In genomic region chrX:153460826-153461225, GRCh38 we compare ENCODE assay signal across 8 cellular contexts. TPM values are rescaled to one million over a fixed set of nuclear protein-coding genes. Genes with fewer than 3 reads are reported as not detected.
A peak's percentile ranks its signal among the peaks of the same experiment; 100 is the strongest.
DNase-seq lines count a peak whose midpoint lies in the region; ATAC-seq, FAIRE-seq and TF ChIP-seq lines count a peak whose summit lies in the region.

No MANE protein-coding gene starts in this region.

- H3K9me1 ChIP-seq in endothelial cell of umbilical vein (replicated peaks; ENCODE audit: control insufficient read depth, extremely low read depth, insufficient read depth, low read length): no peaks in the 10 kb centered on the region

- H3K4me1 ChIP-seq in endothelial cell of umbilical vein (ENCODE audit: control insufficient read depth, extremely low read depth, insufficient read depth, low read length): peaks cover 5% of the 10 kb centered on the region

- no peak overlapping the region for H3K4me2 ChIP-seq in endothelial cell of umbilical vein (ENCODE audit: insufficient read depth, low read length)

- no peak for TF ChIP-seq POLR2A in endothelial cell of umbilical vein (IDR thresholded peaks at IDR 0.05; ENCODE audit: low read depth, low read length)

- no peaks in the 10 kb centered on the region for H3K9me3 Mint-ChIP-seq in neural crest cell

- H3K4me1 Mint-ChIP-seq in neural crest cell: no peaks in the 10 kb centered on the region

- no peaks in the 10 kb centered on the region for H3K9me3 ChIP-seq in endothelial cell of umbilical vein (replicated peaks; ENCODE audit: control insufficient read depth, insufficient read depth, low read length)

- CTCF ChIA-PET in endothelial cell of umbilical vein (lab: Charles Lee): interaction anchor here (0.5 to 2.9 kb wide), 31 partner anchors 9 to 519 kb away, joined by 3 to 55 read pairs (median 5); partner anchors contain the start of genes BGN, CCNQ, HAUS7 and TREX2

- intact Hi-C loops in endothelial cell of umbilical vein (cut with micrococcal nuclease): loop anchor here (1.0 kb wide), 2 partner anchors 46 to 429 kb away; no protein-coding TSS in a partner anchor

- FAIRE-seq in endothelial cell of umbilical vein (lab: Jason Lieb, UNC): peak; percentile 93

- H3K36me3 ChIP-seq in endothelial cell of umbilical vein (ENCODE audit: control insufficient read depth in 2 of 2, extremely low read depth in 1 of 2, insufficient read depth in 2 of 2, low read length in 2 of 2): peaks cover 0 to 3% of the 10 kb centered on the region in 2 experiments

- no peaks in the 10 kb centered on the region for H3K79me2 ChIP-seq in endothelial cell of umbilical vein (ENCODE audit: control insufficient read depth, insufficient read depth, low read length)

- BruUV-seq in endothelial cell of umbilical vein (replicated peaks; lab: Mats Ljungman, UMichigan): no TSS peak

- peak; percentile 18 for DNase-seq in NCI-H2196 (lab: John Stamatoyannopoulos, UW; ENCODE audit: unreplicated experiment)
- DNase-seq in NCI-H2196 treated with DMSO at 0.1 percent for 48 hours (lab: John Stamatoyannopoulos, UW; ENCODE audit: unreplicated experiment): no peak
- peak; percentile 25 for DNase-seq in MV-4-11 (lab: John Stamatoyannopoulos, UW)
- DNase-seq in activated CD4-positive, alpha-beta T cell treated with anti-CD3 and anti-CD28 coated beads for 4 hours: peak; percentile 37 to 48
- peak; percentile 47 for DNase-seq in endothelial cell of umbilical vein (ENCODE audit: low read depth, low spot score)
- peak; percentile 61 for DNase-seq in neural crest cell (ENCODE audit: low read depth, low spot score)
- DNase-seq in T1000 (lab: John Stamatoyannopoulos, UW): no peak

- no peak overlapping the region for H3K9ac ChIP-seq in endothelial cell of umbilical vein (replicated peaks; ENCODE audit: extremely low read depth, insufficient read depth, low read length)

- H4K20me1 ChIP-seq in endothelial cell of umbilical vein (replicated peaks; ENCODE audit: control insufficient read depth, extremely low read depth, insufficient read depth, low read length): no peaks in the 10 kb centered on the region

- no peak overlapping the region for H3K4me3 ChIP-seq in endothelial cell of umbilical vein (replicated peaks in 1 of 3; ENCODE audit: insufficient read depth in 1 of 3, low read depth in 1 of 3, low read length in 3 of 3)

- no peaks in the 10 kb centered on the region for H3K27me3 Mint-ChIP-seq in neural crest cell (ENCODE audit: low read depth)

- no peaks in the 10 kb centered on the region for H3K27me3 ChIP-seq in endothelial cell of umbilical vein (ENCODE audit: control insufficient read depth in 2 of 2, insufficient read depth in 2 of 2, low read length in 2 of 2)

- H3K36me3 Mint-ChIP-seq in neural crest cell (ENCODE audit: low read depth): peaks cover 7% of the 10 kb centered on the region

- POLR2A ChIA-PET in endothelial cell of umbilical vein (lab: Charles Lee): interaction anchor here (1.0 kb wide), 1 partner anchor 50 kb away, joined by 3 read pairs; no protein-coding TSS in a partner anchor

- peak; percentile 60 to 65 for TF ChIP-seq CTCF in endothelial cell of umbilical vein (IDR thresholded peaks at IDR 0.05; ENCODE audit: extremely low read depth in 1 of 2, insufficient read depth in 1 of 2, low read depth in 1 of 2, low read length in 2 of 2)
- TF ChIP-seq CTCF in neural crest cell (conservative IDR thresholded peaks at IDR 0.05): peak; percentile 71

- H3K27ac ChIP-seq in endothelial cell of umbilical vein (ENCODE audit: insufficient read depth, low read depth, low read length): peak overlapping the region; percentile 58

- H3K4me3 Mint-ChIP-seq in neural crest cell: peak overlapping the region; percentile 48

- no peak for ATAC-seq in HG02870 (IDR thresholded peaks at IDR 0.05; ENCODE audit: unreplicated experiment)

- no peak overlapping the region for H2AFZ ChIP-seq in endothelial cell of umbilical vein (ENCODE audit: low read depth, low read length)

- H3K27ac Mint-ChIP-seq in neural crest cell (ENCODE audit: unreplicated experiment): no peak overlapping the region

- dilution Hi-C loops in endothelial cell of umbilical vein (cut with MboI; ENCODE audit: extremely low pct_ligation_motif_present, low sequenced_read_pairs): no loop called here

TF ChIP-seq in endothelial cell of umbilical vein, 7 proteins besides CTCF, POLR2A, EP300 and RAD21:
- TF ChIP-seq GATA2 (IDR thresholded peaks at IDR 0.05; ENCODE audit: insufficient read depth, insufficient read length, low read depth, low read length) (no peak), JUN (IDR thresholded peaks at IDR 0.05; ENCODE audit: borderline replicate concordance, insufficient read depth, insufficient read length, low read depth) (no peak), MYC (IDR thresholded peaks at IDR 0.05; ENCODE audit: low read depth, low read length) (no peak)

RNA-seq across cellular contexts. Expression of gene HAUS7, which starts 9.6 kb away (rescaled TPM):
- 30.6 and 46.4 TPM in 2 replicates for total RNA-seq in endothelial cell of umbilical vein
- 31.0 and 33.4 TPM in 2 replicates for polyA plus RNA-seq in endothelial cell of umbilical vein
- polyA plus RNA-seq in endothelial cell of umbilical vein (2011; cell fraction: cytosol; rRNA removed): 28.1 and 34.5 TPM in 2 replicates
- polyA plus RNA-seq in endothelial cell of umbilical vein (2011; cell fraction: nucleus; rRNA removed): 76.6 and 103 TPM in 2 replicates
- polyA plus RNA-seq in endothelial cell of umbilical vein (2012): 23.4 and 27.4 TPM in 2 replicates
- 16.4 and 29.5 TPM in 2 replicates for polyA minus RNA-seq in endothelial cell of umbilical vein
- 34.5 TPM for polyA minus RNA-seq in endothelial cell of umbilical vein (2011; cell fraction: cytosol; rRNA and poly(A)+ RNA removed)
- 10.4 and 11.6 TPM in 2 replicates for polyA minus RNA-seq in endothelial cell of umbilical vein (2011; cell fraction: nucleus; rRNA and poly(A)+ RNA removed)
- 51.8 and 58.8 TPM in 2 replicates for total RNA-seq in neural crest cell

RNA-seq across cellular contexts. Expression of gene TREX2, which starts 15.0 kb away (rescaled TPM):
- total RNA-seq in endothelial cell of umbilical vein: 0.82 and 1.9 TPM in 2 replicates
- 0.99 and 1.9 TPM in 2 replicates for polyA plus RNA-seq in endothelial cell of umbilical vein
- polyA plus RNA-seq in endothelial cell of umbilical vein (2011; cell fraction: cytosol; rRNA removed): 0.09 and 0.23 TPM in 2 replicates
- 3.0 TPM in 2 replicates for polyA plus RNA-seq in endothelial cell of umbilical vein (2011; cell fraction: nucleus; rRNA removed)
- polyA plus RNA-seq in endothelial cell of umbilical vein (2012): 0.25 TPM in 1 of 2 replicates, not detected in the other
- polyA minus RNA-seq in endothelial cell of umbilical vein: 0.32 and 0.36 TPM in 2 replicates
- polyA minus RNA-seq in endothelial cell of umbilical vein (2011; cell fraction: cytosol; rRNA and poly(A)+ RNA removed): not detected
- 0.63 and 0.96 TPM in 2 replicates for polyA minus RNA-seq in endothelial cell of umbilical vein (2011; cell fraction: nucleus; rRNA and poly(A)+ RNA removed)
- total RNA-seq in neural crest cell: 0.77 and 1.6 TPM in 2 replicates

RNA-seq across cellular contexts. Expression of gene BGN, which starts 34.0 kb away (rescaled TPM):
- total RNA-seq in endothelial cell of umbilical vein (453 and 479 TPM in 2 replicates), neural crest cell (80.6 and 85.2 TPM in 2 replicates)
- polyA plus RNA-seq in endothelial cell of umbilical vein: 879 and 880 TPM in 2 replicates
- 626 and 746 TPM in 2 replicates for polyA plus RNA-seq in endothelial cell of umbilical vein (2011; cell fraction: cytosol; rRNA removed)
- 244 and 299 TPM in 2 replicates for polyA plus RNA-seq in endothelial cell of umbilical vein (2011; cell fraction: nucleus; rRNA removed)
- polyA plus RNA-seq in endothelial cell of umbilical vein (2012): 316 and 701 TPM in 2 replicates
- polyA minus RNA-seq in endothelial cell of umbilical vein: 471 and 514 TPM in 2 replicates
- not detected for polyA minus RNA-seq in endothelial cell of umbilical vein (2011; cell fraction: cytosol; rRNA and poly(A)+ RNA removed)
- polyA minus RNA-seq in endothelial cell of umbilical vein (2011; cell fraction: nucleus; rRNA and poly(A)+ RNA removed): 104 and 164 TPM in 2 replicates

RNA-seq across cellular contexts. Expression of gene ZFP92, which starts 49.6 kb away (rescaled TPM):
- 1.2 TPM in 2 replicates for total RNA-seq in endothelial cell of umbilical vein
- polyA plus RNA-seq in endothelial cell of umbilical vein: 0.36 and 0.43 TPM in 2 replicates
- 0.26 and 0.37 TPM in 2 replicates for polyA plus RNA-seq in endothelial cell of umbilical vein (2011; cell fraction: cytosol; rRNA removed)
- 0.94 and 1.0 TPM in 2 replicates for polyA plus RNA-seq in endothelial cell of umbilical vein (2011; cell fraction: nucleus; rRNA removed)
- 1.4 and 1.8 TPM in 2 replicates for polyA plus RNA-seq in endothelial cell of umbilical vein (2012)
- 0.56 and 0.96 TPM in 2 replicates for polyA minus RNA-seq in endothelial cell of umbilical vein
- polyA minus RNA-seq in endothelial cell of umbilical vein (2011; cell fraction: cytosol; rRNA and poly(A)+ RNA removed): not detected
- 0.82 TPM in 2 replicates for polyA minus RNA-seq in endothelial cell of umbilical vein (2011; cell fraction: nucleus; rRNA and poly(A)+ RNA removed)
- 0.23 and 0.39 TPM in 2 replicates for total RNA-seq in neural crest cell

RNA-seq across cellular contexts. Expression of gene ATP2B3, which starts 56.6 kb away (rescaled TPM):
- total RNA-seq in endothelial cell of umbilical vein (0.07 and 0.16 TPM in 2 replicates), neural crest cell (0.05 and 0.11 TPM in 2 replicates)
- polyA plus RNA-seq in endothelial cell of umbilical vein: 0.01 and 0.02 TPM in 2 replicates
- polyA plus RNA-seq in endothelial cell of umbilical vein (2011; cell fraction: cytosol; rRNA removed): 0.01 TPM in 1 of 2 replicates, not detected in the other
- polyA plus RNA-seq in endothelial cell of umbilical vein (2011; cell fraction: nucleus; rRNA removed): 0.33 and 0.48 TPM in 2 replicates
- not detected in 2 replicates for polyA plus RNA-seq in endothelial cell of umbilical vein (2012)
- polyA minus RNA-seq in endothelial cell of umbilical vein: not detected in 2 replicates
- polyA minus RNA-seq in endothelial cell of umbilical vein (2011; cell fraction: cytosol; rRNA and poly(A)+ RNA removed): not detected
- polyA minus RNA-seq in endothelial cell of umbilical vein (2011; cell fraction: nucleus; rRNA and poly(A)+ RNA removed): 0.24 TPM in 1 of 2 replicates, not detected in the other

Comparison
In these comparisons a context has a peak if more than half of its experiments do, and no peak if none do; other contexts are left out.
1. DNase-seq: peak in NCI-H2196 (single experiment), MV-4-11 (single experiment), activated CD4-positive, alpha-beta T cell treated with anti-CD3 and anti-CD28 coated beads for 4 hours (2 of 2), endothelial cell of umbilical vein (single experiment) and neural crest cell (single experiment); none in NCI-H2196 treated with DMSO at 0.1 percent for 48 hours (single experiment) and T1000 (single experiment).